ENCODE assay signal across 8 cellular contexts in the genomic region with DNA sequence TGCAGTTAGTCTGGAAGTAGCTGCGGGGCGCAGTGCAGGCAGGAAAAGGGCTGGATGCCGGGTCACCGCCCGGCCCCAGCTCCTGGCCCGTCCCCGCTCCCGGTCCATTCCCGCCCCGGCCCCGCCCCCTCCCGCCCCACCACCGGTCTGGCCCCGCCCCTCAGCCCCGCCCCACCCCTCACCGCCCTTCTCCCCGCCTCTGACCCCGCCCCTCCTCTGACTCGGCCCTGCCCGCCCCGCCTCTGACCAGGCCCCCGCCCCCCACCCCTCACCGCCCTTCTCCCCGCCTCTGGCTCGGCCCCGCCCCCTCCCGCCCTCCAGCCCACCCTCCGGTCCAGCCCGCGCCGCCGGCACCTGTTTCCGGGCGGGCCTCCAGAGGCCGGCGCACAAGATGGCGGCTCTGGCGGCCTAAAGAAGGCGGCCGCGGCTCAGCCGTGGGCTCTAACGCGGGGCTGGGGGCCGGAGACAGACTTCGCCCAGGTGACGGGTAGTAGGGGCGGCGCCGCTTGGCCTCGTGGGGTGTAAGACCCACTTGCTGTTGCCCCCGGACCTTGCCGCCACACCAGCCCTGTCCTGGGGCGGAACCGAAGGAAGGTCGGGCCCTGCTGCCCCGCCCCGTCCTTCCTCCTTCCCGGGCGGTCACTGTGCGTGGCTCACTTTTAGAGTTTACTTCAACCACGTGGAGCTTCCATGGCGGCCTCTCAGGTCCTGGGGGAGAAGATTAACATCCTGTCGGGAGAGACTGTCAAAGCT. TPM values are rescaled to one million over a fixed set of nuclear protein-coding genes. Genes with fewer than 3 reads are reported as not detected.
DNase-seq lines count a peak whose midpoint lies in the region; ATAC-seq and TF ChIP-seq lines count a peak whose summit lies in the region.

UBIAD1 (plus strand) TSS at position 357 of the 753 bp plus-strand sequence; CDS start at position 691, 334 bp downstream.

- TF ChIP-seq POLR2A in GM19099 (IDR thresholded peaks at IDR 0.05; ENCODE audit: extremely low read depth, insufficient read length, low read depth), result peak; percentile 93

- intact Hi-C loops in colonic mucosa (cut with DNase I), result no loop called here

- peak within 1 kb of the TSS; percentile 72 to 95 for H3K9ac ChIP-seq in colonic mucosa (ENCODE audit: low read depth in 2 of 2, low read length in 2 of 2)

- H3K36me3 ChIP-seq in BE2C (no peaks in the 10 kb centered on the region), colonic mucosa (no peaks in the 10 kb centered on the region)

- peak; percentile 86 for ATAC-seq in HG03354 (IDR thresholded peaks at IDR 0.05; ENCODE audit: poor library complexity, severe bottlenecking, unreplicated experiment)

- H3K9me3 ChIP-seq in BE2C (no peaks in the 10 kb centered on the region), colonic mucosa (no peaks in the 10 kb centered on the region)

- H3K4me1 ChIP-seq in BE2C (no peaks in the 10 kb centered on the region), colonic mucosa (peaks cover 4% of the 10 kb centered on the region)

- TF ChIP-seq CTCF in BE2C (IDR thresholded peaks at IDR 0.05; ENCODE audit: low read depth, low read length), result no peak
- no peak for TF ChIP-seq CTCF in colonic mucosa (IDR thresholded peaks at IDR 0.05)

- H3K27me3 ChIP-seq in BE2C (no peaks in the 10 kb centered on the region), colonic mucosa (no peaks in the 10 kb centered on the region)

- DNase-seq in BE2C (peak; percentile 80), NCI-H510A treated with DMSO at 0.1 percent for 48 hours (lab: John Stamatoyannopoulos, UW) (peak; percentile 97), colonic mucosa (peak; percentile 87), left kidney (ENCODE audit: low read depth, low spot score) (peak; percentile 95)
- DNase-seq in activated CD4-positive, alpha-beta T cell treated with anti-CD3 and anti-CD28 coated beads for 48 hours, result peak; percentile 87
- DNase-seq in stimulated activated CD4-positive, alpha-beta T cell treated with anti-CD3 and anti-CD28 coated beads, Interleukin-1b, Interleukin-23, amount 100 ng/mL, for 48 hours, result peak; percentile 86

- H3K27ac ChIP-seq in colonic mucosa, result peak within 1 kb of the TSS; percentile 73

- peak within 1 kb of the TSS; percentile 80 for H3K4me3 ChIP-seq in BE2C (ENCODE audit: low read depth, low read length)
- H3K4me3 ChIP-seq in colonic mucosa, result peak within 1 kb of the TSS; percentile 69

RNA-seq across cellular contexts. Expression of gene UBIAD1, which starts in this region (rescaled TPM):
- 20.4 TPM for polyA plus RNA-seq in BE2C (2012; ENCODE audit: insufficient read depth, insufficient read length, low read depth)
- total RNA-seq in colonic mucosa, result 10 to 100 TPM in 1 of 2 donors, 1 to 10 TPM in 1; 7.9 to 14.4 TPM

Comparison
In these comparisons a context has a peak if more than half of its experiments do, and no peak if none do; other contexts are left out.
1. Peak in every context shown above with its lines: DNase-seq, ATAC-seq, H3K4me3 ChIP-seq and H3K27ac ChIP-seq.